Comparison of ENCODE assay signal across 25 cellular contexts in genomic region chr14:60233251-60233650, GRCh38.
"Had no signal": no experiment of that assay in that cellular context is flagged by ENCODE, and none has a peak within 500 bp of the region (broad histone marks: within the 10 kb centered on the region; RNA-seq: fewer than 3 reads in every experiment).

No MANE protein-coding gene starts in this region.

- FAIRE-seq: islet of Langerhans had no signal

- H3K79me2 ChIP-seq: hepatocyte had no signal

- H3K4me1 ChIP-seq: stomach had no signal

- ATAC-seq: activated naive CD8-positive, alpha-beta T cell treated with anti-CD3 and anti-CD28 coated beads, Interleukin-2, amount 50 U/mL, for 24 hours; esophagus mucosa; left cardiac atrium; natural killer cell treated with Interleukin-12 subunit alpha and Interleukin-12 subunit beta and Interleukin-15 and Interleukin-18, amount 100 ng/mL, for 72 hours; stimulated activated effector memory CD8-positive, alpha-beta T cell treated with anti-CD3 and anti-CD28 coated beads, Interleukin-12 subunit alpha, Interleukin-12 subunit beta, amount 100 ng/mL, for 72 hours had no signal

- H2AFZ ChIP-seq: hepatocyte had no signal

- H3K4me2 ChIP-seq: hepatocyte had no signal

- H3K36me3 Mint-ChIP-seq: activated naive CD4-positive, alpha-beta T cell treated with anti-CD3 and anti-CD28 coated beads, Interleukin-2, amount 10 ng/mL, durations not matched to agents 7 days and 5 days; mesothelial cell of epicardium; stimulated activated effector memory CD8-positive, alpha-beta T cell treated with anti-CD3 and anti-CD28 coated beads, Interleukin-12 subunit alpha, Interleukin-12 subunit beta, amount 100 ng/mL, for 72 hours had no signal

- H3K27ac Mint-ChIP-seq: activated naive CD4-positive, alpha-beta T cell treated with anti-CD3 and anti-CD28 coated beads, Interleukin-2, amount 10 ng/mL, durations not matched to agents 7 days and 5 days; activated naive CD8-positive, alpha-beta T cell treated with anti-CD3 and anti-CD28 coated beads, Interleukin-2, amount 50 U/mL, for 24 hours; mesothelial cell of epicardium; natural killer cell treated with Interleukin-12 subunit alpha and Interleukin-12 subunit beta and Interleukin-15 and Interleukin-18, amount 100 ng/mL, for 72 hours; stimulated activated effector memory CD8-positive, alpha-beta T cell treated with anti-CD3 and anti-CD28 coated beads, Interleukin-12 subunit alpha, Interleukin-12 subunit beta, amount 100 ng/mL, for 72 hours had no signal

- H3K27ac ChIP-seq: brain microvascular endothelial cell, hepatocyte, sigmoid colon, stomach, thoracic aorta had no signal

- H3K36me3 ChIP-seq: brain microvascular endothelial cell, sigmoid colon, stomach, thoracic aorta had no signal

- H3K4me1 Mint-ChIP-seq: activated naive CD4-positive, alpha-beta T cell treated with anti-CD3 and anti-CD28 coated beads, Interleukin-2, amount 10 ng/mL, durations not matched to agents 7 days and 5 days; activated naive CD8-positive, alpha-beta T cell treated with anti-CD3 and anti-CD28 coated beads, Interleukin-2, amount 50 U/mL, for 24 hours; central memory CD8-positive, alpha-beta T cell; mesothelial cell of epicardium; stimulated activated effector memory CD8-positive, alpha-beta T cell treated with anti-CD3 and anti-CD28 coated beads, Interleukin-12 subunit alpha, Interleukin-12 subunit beta, amount 100 ng/mL, for 72 hours had no signal

- H3K27me3 ChIP-seq: brain microvascular endothelial cell, hepatocyte, sigmoid colon, stomach had no signal

- DNase-seq: activated CD8-positive, alpha-beta memory T cell treated with anti-CD3 and anti-CD28 coated beads for 24 hours; activated CD8-positive, alpha-beta memory T cell treated with anti-CD3 and anti-CD28 coated beads, Interleukin-2, amount 50 U/mL, for 48 hours; activated effector memory CD4-positive, alpha-beta T cell treated with Interleukin-2 at 50 U/mL for 16 hours; activated naive CD4-positive, alpha-beta T cell treated with anti-CD3 and anti-CD28 coated beads, Interleukin-2, amount 10 ng/mL, durations not matched to agents 7 days and 5 days; activated naive CD8-positive, alpha-beta T cell treated with anti-CD3 and anti-CD28 coated beads, Interleukin-2, amount 50 U/mL, for 24 hours; activated T-cell treated with anti-CD3 and anti-CD28 coated beads, Interleukin-2, amount 50 U/mL, for 48 hours; aorta; brain microvascular endothelial cell; cortex of kidney; effector CD4-positive, alpha-beta T cell; left cardiac atrium; sigmoid colon; stimulated activated CD4-positive, alpha-beta T cell treated with anti-CD3 and anti-CD28 coated beads, Interleukin-4, amount 100 ng/mL, for 24 hours; stomach; T-helper 1 cell; T-helper 9 cell had no signal

- H3K27me3 Mint-ChIP-seq: activated naive CD4-positive, alpha-beta T cell treated with anti-CD3 and anti-CD28 coated beads, Interleukin-2, amount 10 ng/mL, durations not matched to agents 7 days and 5 days had no signal

- H3K4me3 Mint-ChIP-seq: activated naive CD4-positive, alpha-beta T cell treated with anti-CD3 and anti-CD28 coated beads, Interleukin-2, amount 10 ng/mL, durations not matched to agents 7 days and 5 days; activated naive CD8-positive, alpha-beta T cell treated with anti-CD3 and anti-CD28 coated beads, Interleukin-2, amount 50 U/mL, for 24 hours; central memory CD8-positive, alpha-beta T cell; mesothelial cell of epicardium; natural killer cell treated with Interleukin-12 subunit alpha and Interleukin-12 subunit beta and Interleukin-15 and Interleukin-18, amount 100 ng/mL, for 72 hours; stimulated activated effector memory CD8-positive, alpha-beta T cell treated with anti-CD3 and anti-CD28 coated beads, Interleukin-12 subunit alpha, Interleukin-12 subunit beta, amount 100 ng/mL, for 72 hours had no signal

- H3K4me3 ChIP-seq: hepatocyte, lung, sigmoid colon, stomach, thoracic aorta had no signal
